In the genomic region with DNA sequence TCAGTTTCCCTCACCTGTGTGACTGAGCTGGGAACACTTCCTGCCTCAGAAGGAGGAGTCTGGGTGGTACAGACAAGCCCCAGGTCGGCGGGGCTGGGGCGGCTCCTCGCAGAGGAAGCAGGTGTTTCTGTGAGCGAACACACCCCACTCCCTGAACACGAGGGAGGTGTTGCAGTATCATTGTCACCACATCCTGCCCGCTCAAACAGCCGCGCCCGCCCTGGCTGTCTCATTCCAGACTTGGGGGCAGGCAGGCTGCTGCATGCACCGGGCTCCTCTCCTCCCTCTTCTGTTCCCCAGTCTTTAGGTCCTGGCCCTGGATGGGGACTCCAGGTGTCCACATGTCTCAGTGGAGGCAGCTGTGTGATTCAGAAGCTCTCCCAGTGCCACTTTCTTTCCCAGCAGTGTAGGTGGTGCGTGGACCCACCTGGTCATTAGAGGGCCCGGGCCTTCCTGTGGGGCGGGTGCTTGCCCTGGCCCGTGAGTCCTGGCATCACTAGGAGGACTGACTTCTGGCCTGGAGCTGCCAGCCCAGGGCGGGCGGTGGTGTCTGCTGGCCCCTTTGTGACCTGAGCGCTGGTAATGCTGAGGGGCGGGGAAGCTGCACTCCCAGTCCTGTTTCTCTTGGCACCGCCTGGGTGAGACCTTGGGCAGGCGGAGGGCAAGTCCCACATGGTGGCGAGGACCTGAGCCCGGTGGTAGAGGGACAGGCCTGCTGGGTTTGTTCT, we compare ENCODE assay signal across 9 cellular contexts. TPM values are rescaled to one million over a fixed set of nuclear protein-coding genes. Genes with fewer than 3 reads are reported as not detected.
DNase-seq lines count a peak whose midpoint lies in the region; ATAC-seq and TF ChIP-seq lines count a peak whose summit lies in the region.
"Had no signal": no experiment of that assay in that cellular context is flagged by ENCODE, and none has a peak within 500 bp of the region (broad histone marks: within the 10 kb centered on the region; RNA-seq: fewer than 3 reads in every experiment).

No MANE protein-coding gene starts in this region.

- no peaks in the 10 kb centered on the region for H3K9me3 ChIP-seq in tibial nerve

- H3K36me3 Mint-ChIP-seq in naive thymus-derived CD8-positive, alpha-beta T cell: peaks cover 0 to 11% (median 7%) of the 10 kb centered on the region in 3 donors

- no peak overlapping the region for H3K4me3 ChIP-seq in tibial nerve
- H3K4me3 ChIP-seq: cardiac muscle cell had no signal

- TF ChIP-seq POLR2A in tibial nerve (IDR thresholded peaks at IDR 0.05): no peak

- H3K4me1 Mint-ChIP-seq in naive thymus-derived CD8-positive, alpha-beta T cell: peaks cover 25 to 80% (median 65%) of the 10 kb centered on the region in 4 donors

- POLR2A ChIA-PET in naive thymus-derived CD8-positive, alpha-beta T cell (lab: Charles Lee): interaction anchor here (0.5 to 7.6 kb wide), 15 partner anchors 10 to 254 kb away, joined by 3 to 87 read pairs (median 5); a partner anchor contains a TSS

- TF ChIP-seq CTCF in tibial nerve (IDR thresholded peaks at IDR 0.05): no peak

- ATAC-seq in GM18909 (IDR thresholded peaks at IDR 0.05; ENCODE audit: poor library complexity, unreplicated experiment) (peak; percentile 80), HG03045 (IDR thresholded peaks at IDR 0.05; ENCODE audit: unreplicated experiment) (peak; percentile 64)
- ATAC-seq in naive thymus-derived CD8-positive, alpha-beta T cell: peak; percentile 92 to 96

- peaks cover 0 to 30% (median 0%) of the 10 kb centered on the region in 3 donors for H3K36me3 ChIP-seq in tibial nerve
- H3K36me3 ChIP-seq: cardiac muscle cell had no signal

- H3K4me1 ChIP-seq in tibial nerve: peaks cover 0 to 45% (median 19%) of the 10 kb centered on the region in 4 donors

- no peaks in the 10 kb centered on the region for H3K27me3 Mint-ChIP-seq in naive thymus-derived CD8-positive, alpha-beta T cell

- H3K27me3 ChIP-seq in tibial nerve: no peaks in the 10 kb centered on the region
- H3K27me3 ChIP-seq: cardiac muscle cell had no signal

- no peaks in the 10 kb centered on the region for H3K9me3 Mint-ChIP-seq in naive thymus-derived CD8-positive, alpha-beta T cell

- 78 to 81% methylated on average over 19 to 20 of the region's 23 CpGs for WGBS in tibial nerve, 2 donors

- TF ChIP-seq EP300 in tibial nerve (IDR thresholded peaks at IDR 0.05): peak in 1 of 2 donors; percentile 28

- H3K27ac ChIP-seq in tibial nerve: peak overlapping the region in 3 of 4 donors; percentile 26 to 76 (median 76)
- H3K27ac ChIP-seq: cardiac muscle cell had no signal

- H3K27ac Mint-ChIP-seq in naive thymus-derived CD8-positive, alpha-beta T cell: peak overlapping the region; percentile 90 to 99 (median 97)

- DNase-seq in T-helper 1 cell (peak; percentile 65 to 95 (median 80)), tibial nerve (ENCODE audit: low spot score in 2 of 2) (no peak), cerebellum (ENCODE audit: low spot score) (no peak), NCI-H1694 treated with DMSO at 0.1 percent for 48 hours (lab: John Stamatoyannopoulos, UW) (no peak)
- DNase-seq in activated naive CD8-positive, alpha-beta T cell treated with anti-CD3 and anti-CD28 coated beads, Interleukin-2, amount 50 U/mL, for 16 hours (ENCODE audit: low read depth, low spot score): peak; percentile 65
- peak; percentile 72 to 92 (median 84) for DNase-seq in naive thymus-derived CD8-positive, alpha-beta T cell

- H3K4me3 Mint-ChIP-seq in naive thymus-derived CD8-positive, alpha-beta T cell: peak overlapping the region; percentile 76 to 89 (median 83)

RNA-seq across cellular contexts. Expression of a gene that starts 18.3 kb away (rescaled TPM):
- 1 to 10 TPM; 6.9 to 8.2 TPM for total RNA-seq in naive thymus-derived CD8-positive, alpha-beta T cell
- 1 to 10 TPM; 2.6 to 7.4 (median 6.2) TPM for polyA plus RNA-seq in naive thymus-derived CD8-positive, alpha-beta T cell
- total RNA-seq in tibial nerve (10 to 100 TPM; 37.8 to 55.3 (median 45.8) TPM), cerebellum (1.1 TPM)

RNA-seq across cellular contexts. Expression of a gene that starts 20.6 kb away (rescaled TPM):
- 10 to 100 TPM; 27.5 to 29.4 TPM for total RNA-seq in naive thymus-derived CD8-positive, alpha-beta T cell
- polyA plus RNA-seq in naive thymus-derived CD8-positive, alpha-beta T cell: 10 to 100 TPM; 17.4 to 36.7 (median 22.1) TPM
- 10 to 100 TPM; 65.1 to 94.7 (median 81.1) TPM for total RNA-seq in tibial nerve
- 26.0 TPM for total RNA-seq in cerebellum

RNA-seq across cellular contexts. Expression of a gene that starts 20.8 kb away (rescaled TPM):
- 10 to 100 TPM; 15.1 to 15.9 TPM for total RNA-seq in naive thymus-derived CD8-positive, alpha-beta T cell
- polyA plus RNA-seq in naive thymus-derived CD8-positive, alpha-beta T cell: 10 to 100 TPM in 2 of 3 donors, 1 to 10 TPM in 1; 9.3 to 10.8 (median 10.4) TPM
- total RNA-seq in tibial nerve: 1 to 10 TPM; 7.4 to 9.0 (median 8.6) TPM
- 9.3 TPM for total RNA-seq in cerebellum

RNA-seq across cellular contexts. Expression of a gene that starts 44.9 kb away (rescaled TPM):
- total RNA-seq in naive thymus-derived CD8-positive, alpha-beta T cell: 10 to 100 TPM; 10.3 to 11.1 TPM
- polyA plus RNA-seq in naive thymus-derived CD8-positive, alpha-beta T cell: 1 to 10 TPM; 9.0 to 9.2 (median 9.1) TPM
- total RNA-seq in tibial nerve (10 to 100 TPM in 3 of 4 donors, 1 to 10 TPM in 1; 9.4 to 13.1 (median 12.3) TPM), cerebellum (10.1 TPM)

RNA-seq across cellular contexts. Expression of a gene that starts 45.0 kb away (rescaled TPM):
- total RNA-seq in naive thymus-derived CD8-positive, alpha-beta T cell: 10 to 100 TPM; 68.8 to 79.6 TPM
- polyA plus RNA-seq in naive thymus-derived CD8-positive, alpha-beta T cell: 10 to 100 TPM; 21.9 to 36.8 (median 29.8) TPM
- total RNA-seq in tibial nerve (10 to 100 TPM; 22.9 to 76.5 (median 43.5) TPM), cerebellum (48.0 TPM)

Comparison
In these comparisons a context has a peak if more than half of its experiments do, and no peak if none do; other contexts are left out.
1. DNase-seq: peak in T-helper 1 cell (5 of 5), activated naive CD8-positive, alpha-beta T cell treated with anti-CD3 and anti-CD28 coated beads, Interleukin-2, amount 50 U/mL, for 16 hours (single experiment) and naive thymus-derived CD8-positive, alpha-beta T cell (10 of 10); none in tibial nerve (0 of 2), cerebellum (single experiment) and NCI-H1694 treated with DMSO at 0.1 percent for 48 hours (single experiment).
2. RNA of a gene that starts 18.3 kb away (total RNA-seq): 37.8 to 55.3 TPM in tibial nerve; 6.9 to 8.2 TPM in naive thymus-derived CD8-positive, alpha-beta T cell and 1.1 TPM in cerebellum (single experiment); every median in the first group is over 4 times any median in the second.
3. Peak in every context shown above with its lines, with median percentiles within 50 percentile points of each other: ATAC-seq.